In genomic region chr1:90550616-90551406, GRCh38 we compare ENCODE assay signal across 1 cellular context.
TF ChIP-seq lines count a peak whose summit lies in the region.

No MANE protein-coding gene starts in this region.

TF ChIP-seq in WTC11, 78 proteins besides CTCF, POLR2A, EP300 and RAD21 (continued from another document):
- no peak for TF ChIP-seq MLX (CRISPR knock-in tag; IDR thresholded peaks at IDR 0.05)
- TF ChIP-seq SMAD4 (CRISPR knock-in tag; IDR thresholded peaks at IDR 0.05) = no peak
- no peak for TF ChIP-seq ZNF232 (CRISPR knock-in tag; IDR thresholded peaks at IDR 0.05)
- no peak for TF ChIP-seq ZBTB43 (CRISPR knock-in tag; IDR thresholded peaks at IDR 0.05)
- TF ChIP-seq STAT6 (CRISPR knock-in tag; conservative IDR thresholded peaks at IDR 0.05; ENCODE audit: low read depth) = no peak
- TF ChIP-seq ATF6 (CRISPR knock-in tag; IDR thresholded peaks at IDR 0.05) = no peak
